In genomic region chr9:23492126-23493002, GRCh38 we compare ENCODE assay signal across 8 cellular contexts.
DNase-seq lines count a peak whose midpoint lies in the region; ATAC-seq and TF ChIP-seq lines count a peak whose summit lies in the region.

No MANE protein-coding gene starts in this region.

- DNase-seq in SIG-M5 treated with dmso at 0.1 percent for 504 hours (lab: John Stamatoyannopoulos, UW; ENCODE audit: unreplicated experiment) (peak; percentile 55), SIG-M5 (lab: John Stamatoyannopoulos, UW) (no peak), NCI-H1105 treated with DMSO at 0.1 percent for 48 hours (lab: John Stamatoyannopoulos, UW) (peak; percentile 32), WERI-Rb-1 (peak; percentile 43), kidney tubule cell (ENCODE audit: low spot score) (peak; percentile 79)

- H3K4me3 ChIP-seq in WERI-Rb-1 (ENCODE audit: low read depth, low read length): no peak overlapping the region

- H3K9me3 ChIP-seq in WERI-Rb-1 (ENCODE audit: severe bottlenecking): no peaks in the 10 kb centered on the region

- no peak overlapping the region for H3K27ac ChIP-seq in WERI-Rb-1

- H3K27me3 ChIP-seq in WERI-Rb-1 (ENCODE audit: insufficient read depth, low read depth, severe bottlenecking): no peaks in the 10 kb centered on the region

- peak; percentile 82 for TF ChIP-seq CTCF in WERI-Rb-1 (IDR thresholded peaks at IDR 0.05; ENCODE audit: low read depth, low read length)

- no peaks in the 10 kb centered on the region for H3K36me3 ChIP-seq in WERI-Rb-1

- no peak for ATAC-seq in GM18498 (IDR thresholded peaks at IDR 0.05; ENCODE audit: unreplicated experiment)
- ATAC-seq in HG03442 (IDR thresholded peaks at IDR 0.05; ENCODE audit: unreplicated experiment): no peak
- ATAC-seq in GM21576 (IDR thresholded peaks at IDR 0.05; ENCODE audit: unreplicated experiment): no peak
